17 cellular contexts compared by ENCODE assay signal in the genomic region with DNA sequence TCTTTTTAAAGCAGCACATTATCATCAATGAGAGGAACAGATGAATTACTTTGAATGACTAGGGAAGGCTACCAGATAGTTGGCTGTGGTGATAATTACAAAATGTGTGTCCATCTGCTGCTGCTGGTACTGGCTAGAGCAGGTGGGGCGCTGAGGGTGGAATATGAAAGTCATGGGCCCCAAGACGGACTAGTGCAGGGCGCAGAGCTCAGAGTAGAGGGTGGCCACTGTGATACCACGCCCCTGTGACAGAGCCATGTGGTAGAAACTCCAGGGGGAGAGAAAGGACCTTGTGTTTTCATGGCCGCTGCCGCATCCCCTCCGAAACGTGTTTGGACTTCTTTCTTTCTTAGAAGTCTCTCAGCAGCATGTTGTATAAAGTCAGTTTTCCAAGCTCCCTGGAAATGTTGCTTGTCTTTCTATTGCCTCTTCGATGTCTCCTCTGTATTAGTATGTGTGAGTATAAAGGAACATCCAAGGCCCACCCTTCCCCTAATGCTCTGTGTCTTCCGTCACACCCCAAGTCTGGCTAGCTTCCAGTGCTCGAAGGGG.
DNase-seq lines count a peak whose midpoint lies in the region; ATAC-seq and TF ChIP-seq lines count a peak whose summit lies in the region.
"Had no signal": no experiment of that assay in that cellular context is flagged by ENCODE, and none has a peak within 500 bp of the region (broad histone marks: within the 10 kb centered on the region; RNA-seq: fewer than 3 reads in every experiment).

No MANE protein-coding gene starts in this region.

- WGBS in trophoblast cell (ENCODE audit: extremely low coverage, insufficient coverage, insufficient read length), result no CpG with 5 or more reads among the region's 11 CpGs

- peaks cover 6% of the 10 kb centered on the region for H3K27me3 Mint-ChIP-seq in activated CD8-positive, alpha-beta T cell treated with anti-CD3 and anti-CD28 coated beads, Interleukin-2, amount 10 ng/mL, durations not matched to agents 7 days and 5 days (ENCODE audit: low read depth)

- H3K4me1 ChIP-seq in trophoblast cell (ENCODE audit: control insufficient read depth in 1 of 2, insufficient read depth in 2 of 2, low read length in 2 of 2), result peaks cover 0 to 6% of the 10 kb centered on the region in 2 experiments

- no peak overlapping the region for H3K4me3 Mint-ChIP-seq in activated CD8-positive, alpha-beta T cell treated with anti-CD3 and anti-CD28 coated beads, Interleukin-2, amount 10 ng/mL, durations not matched to agents 7 days and 5 days
- H3K4me3 Mint-ChIP-seq: CD8-positive, alpha-beta T cell; IgD-negative memory B cell had no signal

- no peak overlapping the region for H4K91ac ChIP-seq in trophoblast cell (ENCODE audit: low read depth, low read length)

- H3K4me1 Mint-ChIP-seq in activated CD8-positive, alpha-beta T cell treated with anti-CD3 and anti-CD28 coated beads, Interleukin-2, amount 10 ng/mL, durations not matched to agents 7 days and 5 days (ENCODE audit: low read depth), result peaks cover 11% of the 10 kb centered on the region

- H2BK120ac ChIP-seq in trophoblast cell (ENCODE audit: insufficient read depth, low read length, poor library complexity), result no peak overlapping the region

- no peak for TF ChIP-seq CTCF in RWPE1 (conservative IDR thresholded peaks at IDR 0.05; ENCODE audit: low read depth)

- H3K18ac ChIP-seq in trophoblast cell (ENCODE audit: low read length), result no peak overlapping the region

- POLR2A ChIA-PET in RWPE1 (lab: Yijun Ruan, JAX; ENCODE audit: low non-redundant PET), result no interaction called here
- POLR2A ChIA-PET in activated CD8-positive, alpha-beta T cell treated with anti-CD3 and anti-CD28 coated beads, Interleukin-2, amount 10 ng/mL, durations not matched to agents 7 days and 5 days (lab: Charles Lee), result no interaction called here

- peaks cover 8% of the 10 kb centered on the region for H3K36me3 Mint-ChIP-seq in activated CD8-positive, alpha-beta T cell treated with anti-CD3 and anti-CD28 coated beads, Interleukin-2, amount 10 ng/mL, durations not matched to agents 7 days and 5 days (ENCODE audit: low read depth)
- H3K36me3 Mint-ChIP-seq: CD8-positive, alpha-beta T cell had no signal

- no peaks in the 10 kb centered on the region for H3K79me2 ChIP-seq in trophoblast cell (ENCODE audit: control insufficient read depth, insufficient read depth, low read length, poor library complexity)

- no peaks in the 10 kb centered on the region for H3K79me1 ChIP-seq in trophoblast cell (ENCODE audit: low read length)

- no peak overlapping the region for H3K27ac Mint-ChIP-seq in activated CD8-positive, alpha-beta T cell treated with anti-CD3 and anti-CD28 coated beads, Interleukin-2, amount 10 ng/mL, durations not matched to agents 7 days and 5 days
- H3K27ac Mint-ChIP-seq: CD8-positive, alpha-beta T cell; IgD-negative memory B cell had no signal

- H3K27ac ChIP-seq in RWPE1, result peak overlapping the region; percentile 75
- H3K27ac ChIP-seq in trophoblast cell (ENCODE audit: low read depth, low read length), result no peak overlapping the region
- H3K27ac ChIP-seq: BLaER1 had no signal

- no peaks in the 10 kb centered on the region for H3K27me3 ChIP-seq in trophoblast cell (ENCODE audit: insufficient read depth, low read length)
- H3K27me3 ChIP-seq: BLaER1 had no signal

- no peaks in the 10 kb centered on the region for H3K36me3 ChIP-seq in trophoblast cell (ENCODE audit: control insufficient read depth in 1 of 2, insufficient read depth in 2 of 2, low read length in 2 of 2)

- H3K4me3 ChIP-seq in trophoblast cell (ENCODE audit: low read depth, low read length), result no peak overlapping the region
- H3K4me3 ChIP-seq: BLaER1 had no signal

- DNase-seq in DMS 273 treated with DMSO at 0.1 percent for 48 hours (lab: John Stamatoyannopoulos, UW) (peak; percentile 50), RWPE1 (ENCODE audit: low spot score) (no peak), cerebellum (ENCODE audit: low spot score) (peak; percentile 30), trophoblast cell (no peak), HT-29 (ENCODE audit: low spot score) (no peak)
- DNase-seq in activated CD8-positive, alpha-beta T cell treated with anti-CD3 and anti-CD28 coated beads, Interleukin-2, amount 10 ng/mL, durations not matched to agents 7 days and 5 days, result no peak
- DNase-seq: CD8-positive, alpha-beta T cell; DMS79 treated with DMSO at 0.1 percent for 48 hours; GOT3; MV-4-11; NCI-H1417 treated with DMSO at 0.1 percent for 48 hours; NCI-H1930; SIG-M5 had no signal

- no peak overlapping the region for H3K4me2 ChIP-seq in trophoblast cell (ENCODE audit: low read length)
- H3K4me2 ChIP-seq: BLaER1 had no signal

- no peak overlapping the region for H3K23ac ChIP-seq in trophoblast cell (ENCODE audit: low read length)

- peaks cover 15% of the 10 kb centered on the region for H3K9me3 Mint-ChIP-seq in activated CD8-positive, alpha-beta T cell treated with anti-CD3 and anti-CD28 coated beads, Interleukin-2, amount 10 ng/mL, durations not matched to agents 7 days and 5 days (ENCODE audit: insufficient read depth)

- H3K14ac ChIP-seq in trophoblast cell (ENCODE audit: low read length), result no peak overlapping the region

- H2BK12ac ChIP-seq in trophoblast cell (ENCODE audit: low read length), result peak overlapping the region; percentile 31

- H3K9ac ChIP-seq in trophoblast cell (ENCODE audit: low read length), result no peak overlapping the region
- H3K9ac ChIP-seq: BLaER1 had no signal

- no peak overlapping the region for H2AK5ac ChIP-seq in trophoblast cell (ENCODE audit: low read length)

- CTCF ChIA-PET in RWPE1 (lab: Yijun Ruan, JAX), result interaction anchor here (0.6 to 0.8 kb wide), 2 partner anchors 9 to 644 kb away, joined by 3 read pairs; no protein-coding TSS in a partner anchor
- CTCF ChIA-PET in activated CD8-positive, alpha-beta T cell treated with anti-CD3 and anti-CD28 coated beads, Interleukin-2, amount 10 ng/mL, durations not matched to agents 7 days and 5 days (lab: Charles Lee), result no interaction called here

- H2BK5ac ChIP-seq in trophoblast cell (ENCODE audit: low read depth, low read length, poor library complexity), result no peak overlapping the region

- no peak overlapping the region for H4K12ac ChIP-seq in trophoblast cell (ENCODE audit: low read depth, low read length)

- no peak for ATAC-seq in GM21526 (IDR thresholded peaks at IDR 0.05; ENCODE audit: low FRiP score, unreplicated experiment)
- ATAC-seq in HG03280 (IDR thresholded peaks at IDR 0.05; ENCODE audit: unreplicated experiment), result no peak
- ATAC-seq in activated CD8-positive, alpha-beta T cell treated with anti-CD3 and anti-CD28 coated beads, Interleukin-2, amount 10 ng/mL, durations not matched to agents 7 days and 5 days, result no peak
- ATAC-seq: CD8-positive, alpha-beta T cell had no signal

- H3K9me3 ChIP-seq in trophoblast cell (ENCODE audit: insufficient read depth, low read depth, low read length), result peaks cover 4% of the 10 kb centered on the region

- no peak overlapping the region for H2AFZ ChIP-seq in trophoblast cell (ENCODE audit: insufficient read depth, low read length, poor library complexity)

- H4K8ac ChIP-seq in trophoblast cell (ENCODE audit: low read depth, low read length), result no peak overlapping the region

- H3K4ac ChIP-seq in trophoblast cell (ENCODE audit: low read depth, low read length), result no peak overlapping the region

Comparison
In these comparisons a context has a peak if more than half of its experiments do, and no peak if none do; other contexts are left out.
1. DNase-seq: peak in DMS 273 treated with DMSO at 0.1 percent for 48 hours (single experiment) and cerebellum (single experiment); none in RWPE1 (single experiment), trophoblast cell (0 of 2), HT-29 (single experiment) and activated CD8-positive, alpha-beta T cell treated with anti-CD3 and anti-CD28 coated beads, Interleukin-2, amount 10 ng/mL, durations not matched to agents 7 days and 5 days (single experiment).